Comparison of ENCODE assay signal across 22 cellular contexts in genomic region chr22:25651332-25651731, GRCh38.
DNase-seq lines count a peak whose midpoint lies in the region; ATAC-seq, FAIRE-seq and TF ChIP-seq lines count a peak whose summit lies in the region.
"Had no signal": no experiment of that assay in that cellular context is flagged by ENCODE, and none has a peak within 500 bp of the region (broad histone marks: within the 10 kb centered on the region; RNA-seq: fewer than 3 reads in every experiment).

No MANE protein-coding gene starts in this region.

- peaks cover 8% of the 10 kb centered on the region for H4K20me1 ChIP-seq in OCI-LY3 (ENCODE audit: insufficient read depth, low read length)

- H3K27ac ChIP-seq in HEK293 (ENCODE audit: extremely low read depth, low read depth, low read length) (no peak overlapping the region), OCI-LY3 (ENCODE audit: low read length) (peak overlapping the region; percentile 88), kidney (ENCODE audit: low read depth in 2 of 2, low read length in 2 of 2) (no peak overlapping the region), Peyer's patch (peak overlapping the region in 1 of 4 donors; percentile 3)
- H3K27ac ChIP-seq: sigmoid colon, uterus had no signal

- H3K9me3 ChIP-seq in HEK293 (ENCODE audit: control insufficient read depth, insufficient read depth, low read depth, low read length): no peaks in the 10 kb centered on the region
- no peaks in the 10 kb centered on the region for H3K9me3 ChIP-seq in OCI-LY3 (ENCODE audit: insufficient read depth, low read length)
- H3K9me3 ChIP-seq in kidney (ENCODE audit: control insufficient read depth in 1 of 2, low read length in 2 of 2): no peaks in the 10 kb centered on the region
- no peaks in the 10 kb centered on the region for H3K9me3 ChIP-seq in Peyer's patch
- H3K9me3 ChIP-seq: Caco-2, sigmoid colon, uterus had no signal

- TF ChIP-seq CTCF in HEK293 (tag by site-specific recombination; IDR thresholded peaks at IDR 0.05) (no peak), OCI-LY3 (IDR thresholded peaks at IDR 0.05; ENCODE audit: low read depth, low read length) (no peak), kidney (IDR thresholded peaks at IDR 0.05; ENCODE audit: borderline replicate concordance, extremely low read depth, insufficient read depth) (no peak), Peyer's patch (IDR thresholded peaks at IDR 0.05) (no peak)

- H2AFZ ChIP-seq in OCI-LY3 (ENCODE audit: low read depth, low read length): no peak overlapping the region

- H3K4me2 ChIP-seq in OCI-LY3 (ENCODE audit: low read length): peak overlapping the region; percentile 62

- peak; percentile 86 for FAIRE-seq in kidney (lab: Jason Lieb, UNC)

- TF ChIP-seq POLR2A in erythroblast (IDR thresholded peaks at IDR 0.05; ENCODE audit: low read length) (no peak), Peyer's patch (IDR thresholded peaks at IDR 0.05) (no peak)

- CTCF ChIA-PET in HEK293 (lab: Yijun Ruan, JAX): interaction anchor here (0.7 kb wide), 1 partner anchor 1049 kb away, joined by 6 read pairs; no protein-coding TSS in a partner anchor

- H3K79me2 ChIP-seq in OCI-LY3 (ENCODE audit: low read length): peaks cover 46% of the 10 kb centered on the region

- H3K9ac ChIP-seq in OCI-LY3 (ENCODE audit: low read length) (peak overlapping the region; percentile 50), kidney (ENCODE audit: low read length in 2 of 2) (no peak overlapping the region)

- no peaks in the 10 kb centered on the region for H3K4me1 ChIP-seq in HEK293 (ENCODE audit: control insufficient read depth, insufficient read depth, low read length)
- H3K4me1 ChIP-seq in OCI-LY3 (ENCODE audit: low read length): peaks cover 48% of the 10 kb centered on the region
- H3K4me1 ChIP-seq in kidney (ENCODE audit: control insufficient read depth in 1 of 2, insufficient read depth in 1 of 2, low read depth in 1 of 2, low read length in 2 of 2): no peaks in the 10 kb centered on the region
- no peaks in the 10 kb centered on the region for H3K4me1 ChIP-seq in Peyer's patch
- H3K4me1 ChIP-seq: Caco-2, uterus had no signal

- intact Hi-C loops in kidney (cut with DNase I): no loop called here

- ATAC-seq in GM21423 (IDR thresholded peaks at IDR 0.05; ENCODE audit: unreplicated experiment) (no peak), HG03521 (IDR thresholded peaks at IDR 0.05; ENCODE audit: unreplicated experiment) (no peak)
- ATAC-seq: heart right ventricle, T-cell had no signal

- no peaks in the 10 kb centered on the region for H3K36me3 ChIP-seq in HEK293 (ENCODE audit: control insufficient read depth in 2 of 2, insufficient read depth in 1 of 2, low read length in 2 of 2)
- peaks cover 32% of the 10 kb centered on the region for H3K36me3 ChIP-seq in OCI-LY3 (replicated peaks; ENCODE audit: low read depth, low read length)
- no peaks in the 10 kb centered on the region for H3K36me3 ChIP-seq in kidney (ENCODE audit: control insufficient read depth in 1 of 2, insufficient read depth in 2 of 2, low read length in 2 of 2)
- H3K36me3 ChIP-seq in Peyer's patch: no peaks in the 10 kb centered on the region
- H3K36me3 ChIP-seq: heart right ventricle, sigmoid colon, uterus had no signal

- H3K27me3 ChIP-seq in OCI-LY3 (ENCODE audit: low read depth, low read length) (no peaks in the 10 kb centered on the region), Peyer's patch (no peaks in the 10 kb centered on the region)
- H3K27me3 ChIP-seq: heart right ventricle, sigmoid colon, uterus had no signal

- DNase-seq in DMS53 (lab: John Stamatoyannopoulos, UW) (peak; percentile 28), kidney (no peak), erythroblast (lab: John Stamatoyannopoulos, UW) (no peak), Peyer's patch (no peak)
- DNase-seq: activated CD4-positive, alpha-beta T cell treated with anti-CD3 and anti-CD28 coated beads, Interleukin-2, amount 50 U/mL, for 1 hour; activated naive CD4-positive, alpha-beta T cell treated with Interleukin-2 at 50 U/mL for 16 hours; anterior cingulate cortex; Caco-2; central memory CD4-positive, alpha-beta T cell; effector memory CD4-positive, alpha-beta T cell; heart right ventricle; MM.1S; NK-92 treated with Interleukin-12 subunit alpha and Interleukin-12 subunit beta, amount 100 ng/mL, for 24 hours; sigmoid colon; stimulated activated CD4-positive, alpha-beta T cell treated with anti-CD3 and anti-CD28 coated beads, Interleukin-2, amount 100 ng/mL, for 24 hours; T-cell; uterus had no signal

- H3K4me3 ChIP-seq in HEK293 (ENCODE audit: low read depth, low read length) (no peak overlapping the region), OCI-LY3 (ENCODE audit: low read length) (peak overlapping the region; percentile 55), kidney (ENCODE audit: low read length in 2 of 2) (no peak overlapping the region), Peyer's patch (no peak overlapping the region)
- H3K4me3 ChIP-seq: heart right ventricle, lung, sigmoid colon, uterus had no signal

- POLR2A ChIA-PET in HEK293 (lab: Yijun Ruan, JAX): no interaction called here

TF ChIP-seq in HEK293, 187 proteins besides CTCF, POLR2A, EP300 and RAD21:
- no peak for TF ChIP-seq ZSCAN23 (tag by site-specific recombination; IDR thresholded peaks at IDR 0.05)
- TF ChIP-seq ATF2 (tag by site-specific recombination; IDR thresholded peaks at IDR 0.05; ENCODE audit: low read depth): peak; percentile 45; the same call in 1 of the 2 replicates
